In the genomic region with DNA sequence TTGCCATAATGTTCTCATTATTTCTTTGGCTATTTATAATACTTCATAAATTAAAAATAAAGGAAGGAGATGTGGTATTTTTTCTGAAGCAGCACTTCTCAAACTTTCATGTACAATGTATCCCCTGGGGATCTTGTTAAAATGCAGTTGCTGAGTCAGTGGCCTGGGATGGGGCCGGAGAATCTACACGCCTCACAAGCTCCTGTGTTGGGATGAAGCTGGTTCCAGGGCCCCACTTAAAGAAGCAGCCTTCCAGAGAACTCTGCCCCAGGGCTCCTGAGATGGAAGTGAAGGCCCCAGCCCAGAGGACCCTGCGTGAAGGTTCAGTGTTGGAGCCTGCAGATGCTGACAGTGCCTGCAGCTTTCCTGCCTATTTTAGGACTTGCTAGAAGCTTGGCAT, we compare ENCODE assay signal across 16 cellular contexts. TPM values are rescaled to one million over a fixed set of nuclear protein-coding genes. Genes with fewer than 3 reads are reported as not detected.
DNase-seq lines count a peak whose midpoint lies in the region; ATAC-seq and TF ChIP-seq lines count a peak whose summit lies in the region.
"Had no signal": no experiment of that assay in that cellular context is flagged by ENCODE, and none has a peak within 500 bp of the region (broad histone marks: within the 10 kb centered on the region; RNA-seq: fewer than 3 reads in every experiment).

No MANE protein-coding gene starts in this region.

- H3K4me1 ChIP-seq in IMR-90 (ENCODE audit: control insufficient read depth, insufficient read depth, low read length) (no peaks in the 10 kb centered on the region), PC-3 (ENCODE audit: insufficient read depth, low read length) (no peaks in the 10 kb centered on the region)
- H3K4me1 ChIP-seq: uterus had no signal

- dilution Hi-C loops in IMR-90 (cut with HindIII; ENCODE audit: low sequenced_read_pairs, unreplicated experiment), result no loop called here

- H3K27me3 ChIP-seq in IMR-90 (ENCODE audit: control insufficient read depth, insufficient read depth, low read length) (peaks cover 6% of the 10 kb centered on the region), PC-3 (ENCODE audit: low read length) (no peaks in the 10 kb centered on the region)
- H3K27me3 ChIP-seq: uterus had no signal

- H2AFZ ChIP-seq in IMR-90 (replicated peaks; ENCODE audit: low read length, poor library complexity) (no peak overlapping the region), PC-3 (ENCODE audit: low read length) (no peak overlapping the region)

- 100% methylated on average over 1 of the region's 3 CpGs; no CpG with 5 or more reads in 1 of the 2 experiments for WGBS in IMR-90 (ENCODE audit: extremely low coverage in 2 of 2, insufficient read length in 1 of 2), 2 experiments

- H3K36me3 Mint-ChIP-seq in neural crest cell (ENCODE audit: low read depth), result no peaks in the 10 kb centered on the region
- H3K36me3 Mint-ChIP-seq: memory B cell had no signal

- no peak overlapping the region for H3K56ac ChIP-seq in IMR-90 (ENCODE audit: extremely low read depth, insufficient read depth, low read length)

- H3K14ac ChIP-seq in IMR-90 (replicated peaks; ENCODE audit: low read depth, low read length), result no peak overlapping the region

- H3K9ac ChIP-seq in IMR-90 (ENCODE audit: low read depth, low read length) (no peak overlapping the region), PC-3 (ENCODE audit: low read length) (no peak overlapping the region)

- no peak overlapping the region for H2BK5ac ChIP-seq in IMR-90 (ENCODE audit: low read depth, low read length, poor library complexity, severe bottlenecking)

- no peaks in the 10 kb centered on the region for H3K9me3 ChIP-seq in IMR-90 (ENCODE audit: control insufficient read depth, insufficient read depth, low read length)
- H3K9me3 ChIP-seq in PC-3 (ENCODE audit: low read length), result no peaks in the 10 kb centered on the region
- H3K9me3 ChIP-seq: uterus had no signal

- peak; percentile 86 for DNase-seq in AG10803 (ENCODE audit: low read depth)
- no peak for DNase-seq in IMR-90
- peak; percentile 48 for DNase-seq in dedifferentiated amniotic fluid mesenchymal stem cell (ENCODE audit: extremely low spot score)
- DNase-seq in neural crest cell (ENCODE audit: low read depth, low spot score), result peak; percentile 4
- no peak for DNase-seq in PC-3
- DNase-seq in nucleus accumbens (lab: John Stamatoyannopoulos, UW), result no peak
- DNase-seq: activated naive CD4-positive, alpha-beta T cell treated with Interleukin-2 at 50 U/mL for 16 hours; cerebellar nuclear complex; NCI-H1105 treated with DMSO at 0.1 percent for 48 hours; NCI-H510A; uterus had no signal

- no peak for TF ChIP-seq RAD21 in IMR-90 (IDR thresholded peaks at IDR 0.05; ENCODE audit: low read length)

- intact Hi-C loops in IMR-90 (cut with micrococcal nuclease), result no loop called here
- intact Hi-C loops in PC-3 (cut with micrococcal nuclease), result no loop called here

- no peak overlapping the region for H4K91ac ChIP-seq in IMR-90 (ENCODE audit: insufficient read depth, low read depth, low read length)

- H3K27me3 Mint-ChIP-seq in neural crest cell (ENCODE audit: low read depth), result no peaks in the 10 kb centered on the region
- H3K27me3 Mint-ChIP-seq: memory B cell had no signal

- H3K23ac ChIP-seq in IMR-90 (ENCODE audit: low read depth, low read length), result no peak overlapping the region

- no peak overlapping the region for H3K18ac ChIP-seq in IMR-90 (ENCODE audit: low read depth, low read length)

- ATAC-seq in IMR-90 (ENCODE audit: low read depth), result peak; percentile 80
- no peak for ATAC-seq in PC-3
- ATAC-seq in GM21619 (IDR thresholded peaks at IDR 0.05; ENCODE audit: unreplicated experiment), result no peak
- ATAC-seq in GM21528 (IDR thresholded peaks at IDR 0.05; ENCODE audit: low FRiP score, unreplicated experiment), result no peak
- ATAC-seq: esophagus mucosa had no signal

- H2BK20ac ChIP-seq in IMR-90 (ENCODE audit: low read depth, low read length), result no peak overlapping the region

- H2AK5ac ChIP-seq in IMR-90 (ENCODE audit: low read depth, low read length), result no peak overlapping the region

- H3K79me1 ChIP-seq in IMR-90 (ENCODE audit: low read depth in 1 of 2, low read length in 2 of 2), result no peaks in the 10 kb centered on the region

- CTCF ChIA-PET in IMR-90 (lab: Yijun Ruan, JAX), result no interaction called here
- CTCF ChIA-PET in PC-3 (lab: Charles Lee), result no interaction called here

- no TSS peak for BruUV-seq in IMR-90 (replicated peaks; lab: Mats Ljungman, UMichigan)
- no TSS peak for BruUV-seq in PC-3 (replicated peaks; lab: Mats Ljungman, UMichigan)

- no peak overlapping the region for H2BK15ac ChIP-seq in IMR-90 (ENCODE audit: low read depth, low read length)

- no peaks in the 10 kb centered on the region for H4K20me1 ChIP-seq in IMR-90 (ENCODE audit: insufficient read depth, low read length)
- no peaks in the 10 kb centered on the region for H4K20me1 ChIP-seq in PC-3 (ENCODE audit: low read length)

- H3K9me1 ChIP-seq in IMR-90 (ENCODE audit: insufficient read depth, low read length), result no peaks in the 10 kb centered on the region

- no peak overlapping the region for H3K4me3 ChIP-seq in AG10803 (ENCODE audit: low read length)
- H3K4me3 ChIP-seq in IMR-90 (ENCODE audit: insufficient read depth, low read depth, low read length), result no peak overlapping the region
- no peak overlapping the region for H3K4me3 ChIP-seq in PC-3 (ENCODE audit: low read length)
- H3K4me3 ChIP-seq: uterus had no signal

- no peaks in the 10 kb centered on the region for H3K9me2 ChIP-seq in PC-3 (replicated peaks; ENCODE audit: low read length)

- no peaks in the 10 kb centered on the region for H3K36me3 ChIP-seq in IMR-90 (ENCODE audit: control insufficient read depth, insufficient read depth, low read length)
- no peaks in the 10 kb centered on the region for H3K36me3 ChIP-seq in PC-3 (ENCODE audit: low read depth, low read length)
- H3K36me3 ChIP-seq: uterus had no signal

- H3K4me3 Mint-ChIP-seq in neural crest cell, result no peak overlapping the region
- H3K4me3 Mint-ChIP-seq: CD14-positive monocyte, memory B cell had no signal

- peak overlapping the region; percentile 50 for H3K27ac Mint-ChIP-seq in neural crest cell (ENCODE audit: unreplicated experiment)
- H3K27ac Mint-ChIP-seq: CD14-positive monocyte, memory B cell had no signal

- in situ Hi-C loops in IMR-90 (cut with MboI; ENCODE audit: low sequenced_read_pairs), result no loop called here

- no peak overlapping the region for H3K27ac ChIP-seq in IMR-90 (ENCODE audit: insufficient read depth, low read length)
- H3K27ac ChIP-seq in PC-3 (ENCODE audit: low read length), result no peak overlapping the region
- H3K27ac ChIP-seq: uterus had no signal

- H4K5ac ChIP-seq in IMR-90 (ENCODE audit: low read depth, low read length), result no peak overlapping the region

- no peaks in the 10 kb centered on the region for H3F3A ChIP-seq in PC-3 (ENCODE audit: low read length, unreplicated experiment)

- TF ChIP-seq POLR2A in IMR-90 (IDR thresholded peaks at IDR 0.05; ENCODE audit: low read depth, low read length), result no peak

- POLR2A ChIA-PET in IMR-90 (lab: Charles Lee; ENCODE audit: unreplicated experiment) (no interaction called here), PC-3 (lab: Charles Lee; ENCODE audit: unreplicated experiment) (no interaction called here)

- H3K4ac ChIP-seq in IMR-90 (ENCODE audit: low read depth, low read length), result no peak overlapping the region

- H4K8ac ChIP-seq in IMR-90 (ENCODE audit: low read depth in 2 of 2, low read length in 2 of 2), result no peak overlapping the region

- no peak overlapping the region for H2AK9ac ChIP-seq in IMR-90 (replicated peaks; ENCODE audit: low read depth, low read length, poor library complexity)

- no peaks in the 10 kb centered on the region for H3K9me3 Mint-ChIP-seq in neural crest cell
- H3K9me3 Mint-ChIP-seq: CD14-positive monocyte, memory B cell had no signal

- peaks cover 17% of the 10 kb centered on the region for H3K4me1 Mint-ChIP-seq in neural crest cell

- H3K4me2 ChIP-seq in IMR-90 (ENCODE audit: low read depth, low read length) (no peak overlapping the region), PC-3 (ENCODE audit: low read length) (no peak overlapping the region)

- TF ChIP-seq CTCF in AG10803 (conservative IDR thresholded peaks at IDR 0.05; ENCODE audit: low read length), result no peak
- TF ChIP-seq CTCF in IMR-90 (conservative IDR thresholded peaks at IDR 0.05; ENCODE audit: low read depth, low read length), result no peak
- TF ChIP-seq CTCF in neural crest cell (conservative IDR thresholded peaks at IDR 0.05), result no peak
- no peak for TF ChIP-seq CTCF in PC-3 (conservative IDR thresholded peaks at IDR 0.05; ENCODE audit: low read depth, low read length)

- no peaks in the 10 kb centered on the region for H3K79me2 ChIP-seq in PC-3 (ENCODE audit: low read length)

- H2BK120ac ChIP-seq in IMR-90 (ENCODE audit: low read depth, low read length), result no peak overlapping the region

TF ChIP-seq in IMR-90, 13 proteins besides CTCF, POLR2A, EP300 and RAD21:
- TF ChIP-seq, protein P1, sequence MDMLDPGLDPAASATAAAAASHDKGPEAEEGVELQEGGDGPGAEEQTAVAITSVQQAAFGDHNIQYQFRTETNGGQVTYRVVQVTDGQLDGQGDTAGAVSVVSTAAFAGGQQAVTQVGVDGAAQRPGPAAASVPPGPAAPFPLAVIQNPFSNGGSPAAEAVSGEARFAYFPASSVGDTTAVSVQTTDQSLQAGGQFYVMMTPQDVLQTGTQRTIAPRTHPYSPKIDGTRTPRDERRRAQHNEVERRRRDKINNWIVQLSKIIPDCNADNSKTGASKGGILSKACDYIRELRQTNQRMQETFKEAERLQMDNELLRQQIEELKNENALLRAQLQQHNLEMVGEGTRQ (IDR thresholded peaks at IDR 0.05; ENCODE audit: low read depth, low read length), result no peak

RNA-seq across cellular contexts. Expression of a gene that starts 40.1 kb away (rescaled TPM):
- total RNA-seq in IMR-90 (2012; rRNA removed), result 10.2 and 11.1 TPM in 2 replicates
- polyA plus RNA-seq in IMR-90 (2012; rRNA removed), result 13.5 and 14.4 TPM in 2 replicates
- polyA plus RNA-seq in IMR-90 (2012; cell fraction: cytosol; rRNA removed), result 9.3 and 13.1 TPM in 2 replicates
- 22.1 and 35.5 TPM in 2 replicates for polyA plus RNA-seq in IMR-90 (2012; cell fraction: nucleus; rRNA removed; ENCODE audit: low replicate concordance)
- total RNA-seq in neural crest cell, result 27.1 and 28.3 TPM in 2 replicates
- total RNA-seq in PC-3 (2014; rRNA removed), result 18.3 and 20.2 TPM in 2 replicates

Comparison
In these comparisons a context has a peak if more than half of its experiments do, and no peak if none do; other contexts are left out.
1. DNase-seq: peak in AG10803 (single experiment), dedifferentiated amniotic fluid mesenchymal stem cell (single experiment) and neural crest cell (single experiment); none in IMR-90 (single experiment), PC-3 (single experiment) and nucleus accumbens (0 of 56).